Comparison of ENCODE assay signal across 34 cellular contexts in genomic region chr2:136179602-136179975, GRCh38.
"Had no signal": no experiment of that assay in that cellular context is flagged by ENCODE, and none has a peak within 500 bp of the region (broad histone marks: within the 10 kb centered on the region; RNA-seq: fewer than 3 reads in every experiment).

No MANE protein-coding gene starts in this region.

- H3K36me3 ChIP-seq: adrenal gland, neural progenitor cell, stomach, thyroid gland, upper lobe of right lung had no signal

- H3K27ac Mint-ChIP-seq: activated naive CD4-positive, alpha-beta T cell treated with anti-CD3 and anti-CD28 coated beads for 36 hours; activated naive CD8-positive, alpha-beta T cell treated with anti-CD3 and anti-CD28 coated beads for 36 hours; activated T-helper 1 cell treated with anti-CD3 and anti-CD28 coated beads, Interleukin-12 subunit alpha, Interleukin-12 subunit beta, Interleukin-2, Interleukin-4 antibody, amounts not matched to agents 30 ng/mL and 10 ng/mL and 1 ng/mL, durations not matched to agents 14 hours and 24 hours and 36 hours; brain; neural progenitor cell had no signal

- H3K4me3 ChIP-seq: adrenal gland, coronary artery, dorsolateral prefrontal cortex, neural progenitor cell, psoas muscle, smooth muscle cell, stomach, thyroid gland, upper lobe of right lung had no signal

- H3K4me3 Mint-ChIP-seq: activated naive CD4-positive, alpha-beta T cell treated with anti-CD3 and anti-CD28 coated beads for 36 hours; activated naive CD8-positive, alpha-beta T cell treated with anti-CD3 and anti-CD28 coated beads for 36 hours; activated T-helper 1 cell treated with anti-CD3 and anti-CD28 coated beads, Interleukin-12 subunit alpha, Interleukin-12 subunit beta, Interleukin-2, Interleukin-4 antibody, amounts not matched to agents 30 ng/mL and 10 ng/mL and 1 ng/mL, durations not matched to agents 14 hours and 24 hours and 36 hours; brain; naive thymus-derived CD4-positive, alpha-beta T cell; neural progenitor cell; stimulated activated naive B cell treated with anti-CD40 and anti-IgM and Interleukin-4, amounts not matched to agents 10 μg/mL and 1 μg/mL and 100 μg/mL, for 72 hours had no signal

- ATAC-seq: esophagus mucosa; left cardiac atrium; left ventricle myocardium superior; naive thymus-derived CD4-positive, alpha-beta T cell; psoas muscle; stimulated activated naive B cell treated with anti-CD40 and anti-IgM and Interleukin-4, amounts not matched to agents 10 μg/mL and 1 μg/mL and 100 μg/mL, for 72 hours; upper lobe of right lung had no signal

- H3K27me3 Mint-ChIP-seq: activated naive CD8-positive, alpha-beta T cell treated with anti-CD3 and anti-CD28 coated beads for 36 hours; stimulated activated naive B cell treated with anti-CD40 and anti-IgM and Interleukin-4, amounts not matched to agents 10 μg/mL and 1 μg/mL and 100 μg/mL, for 72 hours had no signal

- H3K27me3 ChIP-seq: adrenal gland, dorsolateral prefrontal cortex, neural progenitor cell, stomach, thyroid gland, upper lobe of right lung had no signal

- H3K9ac ChIP-seq: neural progenitor cell, parathyroid adenoma had no signal

- H3K9me3 ChIP-seq: adrenal gland, psoas muscle, thyroid gland, upper lobe of right lung had no signal

- H3K36me3 Mint-ChIP-seq: brain had no signal

- H3K4me1 ChIP-seq: adrenal gland, parathyroid adenoma, psoas muscle, upper lobe of right lung had no signal

- DNase-seq: activated CD4-positive, alpha-beta T cell treated with anti-CD3 and anti-CD28 coated beads for 4 hours; activated CD4-positive, alpha-beta T cell treated with anti-CD3 and anti-CD28 coated beads, Interleukin-2, amount 50 U/mL, for 48 hours; activated CD8-positive, alpha-beta memory T cell treated with anti-CD3 and anti-CD28 coated beads for 24 hours; activated effector memory CD4-positive, alpha-beta T cell treated with anti-CD3 and anti-CD28 coated beads, Interleukin-2, amount 50 U/mL, for 16 hours; activated naive CD4-positive, alpha-beta T cell treated with anti-CD3 and anti-CD28 coated beads for 36 hours; activated naive CD8-positive, alpha-beta T cell treated with anti-CD3 and anti-CD28 coated beads for 36 hours; activated T-cell treated with anti-CD3 and anti-CD28 coated beads, Interleukin-2, amount 50 U/mL, for 1 hour; adrenal gland; aorta; dorsolateral prefrontal cortex; effector memory CD4-positive, alpha-beta T cell; foreskin fibroblast; head of caudate nucleus; hippocampal formation; left cardiac atrium; left ventricle myocardium superior; midbrain; naive thymus-derived CD4-positive, alpha-beta T cell; occipital lobe; psoas muscle; stimulated activated CD4-positive, alpha-beta T cell treated with anti-CD3 and anti-CD28 coated beads, Interleukin-1b, Interleukin-23, amount 100 ng/mL, for 48 hours; stimulated activated CD4-positive, alpha-beta T cell treated with anti-CD3 and anti-CD28 coated beads, Interleukin-4, amount 100 ng/mL, for 4 hours; stimulated activated CD8-positive, alpha-beta memory T cell treated with anti-CD3 and anti-CD28 coated beads, Interleukin-4, amount 100 ng/mL, for 48 hours; stimulated activated naive B cell treated with anti-CD40 and anti-IgM and Interleukin-4, amounts not matched to agents 10 μg/mL and 1 μg/mL and 100 μg/mL, for 72 hours; stomach; thyroid gland; upper lobe of right lung had no signal

- H3K27ac ChIP-seq: adrenal gland, coronary artery, dorsolateral prefrontal cortex, neural progenitor cell, parathyroid adenoma, psoas muscle, stomach, thyroid gland, upper lobe of right lung had no signal
